1 cellular context compared by ENCODE assay signal in the genomic region with DNA sequence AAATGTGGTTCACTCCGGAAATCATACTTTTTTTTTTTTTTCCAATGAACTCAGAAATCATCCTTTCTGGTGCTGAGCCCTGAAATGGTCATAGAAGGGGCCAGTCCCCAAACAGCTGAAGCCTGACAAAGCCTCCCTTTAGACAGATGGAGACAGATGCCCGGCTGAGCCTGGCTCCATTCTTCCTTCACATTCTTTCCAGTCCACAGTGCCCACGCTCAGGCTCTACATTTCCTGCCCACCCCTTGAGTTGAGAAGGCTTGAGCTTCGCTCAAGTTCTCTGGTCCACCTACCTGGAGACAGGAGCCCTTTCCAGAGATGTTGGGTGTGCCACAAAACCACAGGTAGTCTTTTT.
TF ChIP-seq lines count a peak whose summit lies in the region.

No MANE protein-coding gene starts in this region.

TF ChIP-seq in WTC11, 78 proteins besides CTCF, POLR2A, EP300 and RAD21 (continued from another document):
- TF ChIP-seq ZNF512 (CRISPR knock-in tag; IDR thresholded peaks at IDR 0.05; ENCODE audit: borderline replicate concordance) (no peak), RORB (CRISPR knock-in tag; IDR thresholded peaks at IDR 0.05) (no peak), SMAD4 (CRISPR knock-in tag; IDR thresholded peaks at IDR 0.05) (no peak), ZBTB21 (CRISPR knock-in tag; IDR thresholded peaks at IDR 0.05; ENCODE audit: borderline replicate concordance) (no peak), GABPB1 (CRISPR knock-in tag; IDR thresholded peaks at IDR 0.05) (no peak), MYBL2 (CRISPR knock-in tag; IDR thresholded peaks at IDR 0.05) (no peak), ERG (CRISPR knock-in tag; IDR thresholded peaks at IDR 0.05) (no peak), ELF4 (CRISPR knock-in tag; IDR thresholded peaks at IDR 0.05; ENCODE audit: low read depth) (no peak), TCF7 (CRISPR knock-in tag; IDR thresholded peaks at IDR 0.05; ENCODE audit: low read depth) (no peak), ZNF671 (CRISPR knock-in tag; IDR thresholded peaks at IDR 0.05) (no peak), PREB (CRISPR knock-in tag; IDR thresholded peaks at IDR 0.05; ENCODE audit: borderline replicate concordance) (no peak)
- TF ChIP-seq, protein P1, sequence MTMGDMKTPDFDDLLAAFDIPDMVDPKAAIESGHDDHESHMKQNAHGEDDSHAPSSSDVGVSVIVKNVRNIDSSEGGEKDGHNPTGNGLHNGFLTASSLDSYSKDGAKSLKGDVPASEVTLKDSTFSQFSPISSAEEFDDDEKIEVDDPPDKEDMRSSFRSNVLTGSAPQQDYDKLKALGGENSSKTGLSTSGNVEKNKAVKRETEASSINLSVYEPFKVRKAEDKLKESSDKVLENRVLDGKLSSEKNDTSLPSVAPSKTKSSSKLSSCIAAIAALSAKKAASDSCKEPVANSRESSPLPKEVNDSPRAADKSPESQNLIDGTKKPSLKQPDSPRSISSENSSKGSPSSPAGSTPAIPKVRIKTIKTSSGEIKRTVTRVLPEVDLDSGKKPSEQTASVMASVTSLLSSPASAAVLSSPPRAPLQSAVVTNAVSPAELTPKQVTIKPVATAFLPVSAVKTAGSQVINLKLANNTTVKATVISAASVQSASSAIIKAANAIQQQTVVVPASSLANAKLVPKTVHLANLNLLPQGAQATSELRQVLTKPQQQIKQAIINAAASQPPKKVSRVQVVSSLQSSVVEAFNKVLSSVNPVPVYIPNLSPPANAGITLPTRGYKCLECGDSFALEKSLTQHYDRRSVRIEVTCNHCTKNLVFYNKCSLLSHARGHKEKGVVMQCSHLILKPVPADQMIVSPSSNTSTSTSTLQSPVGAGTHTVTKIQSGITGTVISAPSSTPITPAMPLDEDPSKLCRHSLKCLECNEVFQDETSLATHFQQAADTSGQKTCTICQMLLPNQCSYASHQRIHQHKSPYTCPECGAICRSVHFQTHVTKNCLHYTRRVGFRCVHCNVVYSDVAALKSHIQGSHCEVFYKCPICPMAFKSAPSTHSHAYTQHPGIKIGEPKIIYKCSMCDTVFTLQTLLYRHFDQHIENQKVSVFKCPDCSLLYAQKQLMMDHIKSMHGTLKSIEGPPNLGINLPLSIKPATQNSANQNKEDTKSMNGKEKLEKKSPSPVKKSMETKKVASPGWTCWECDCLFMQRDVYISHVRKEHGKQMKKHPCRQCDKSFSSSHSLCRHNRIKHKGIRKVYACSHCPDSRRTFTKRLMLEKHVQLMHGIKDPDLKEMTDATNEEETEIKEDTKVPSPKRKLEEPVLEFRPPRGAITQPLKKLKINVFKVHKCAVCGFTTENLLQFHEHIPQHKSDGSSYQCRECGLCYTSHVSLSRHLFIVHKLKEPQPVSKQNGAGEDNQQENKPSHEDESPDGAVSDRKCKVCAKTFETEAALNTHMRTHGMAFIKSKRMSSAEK (CRISPR knock-in tag; IDR thresholded peaks at IDR 0.05; ENCODE audit: borderline replicate concordance), result no peak
